ENCODE assay signal across 9 cellular contexts in the genomic region with DNA sequence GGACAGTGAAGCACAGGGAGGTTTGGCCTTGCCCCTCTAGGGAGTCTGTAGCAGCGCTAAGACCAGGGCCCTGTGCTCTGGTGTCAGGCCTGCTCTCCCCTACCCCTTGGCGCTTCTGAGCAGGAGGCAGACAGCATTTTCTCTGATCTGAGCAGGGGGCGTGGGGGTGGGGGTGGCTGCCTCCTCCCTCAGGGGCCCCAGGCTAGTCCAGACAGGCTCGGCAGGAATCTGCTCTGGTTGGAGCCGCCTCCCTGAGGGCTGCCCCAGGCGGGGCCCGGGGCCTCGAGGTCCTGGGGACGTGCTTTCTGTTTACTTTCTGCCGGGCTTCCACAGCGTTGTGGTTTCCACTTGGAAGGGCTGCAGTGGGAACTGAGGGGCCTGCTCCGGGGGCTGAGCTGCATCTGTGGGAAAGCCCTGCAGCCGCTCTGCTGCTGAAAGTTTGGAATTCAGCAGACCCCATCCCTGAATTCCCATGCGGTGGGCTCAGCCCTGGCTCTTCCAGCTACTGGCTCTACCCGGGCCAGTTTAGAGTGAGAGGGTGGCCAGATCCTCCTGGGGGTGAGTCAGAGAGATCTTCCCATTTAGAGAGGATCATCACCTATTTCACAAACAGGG.
A peak's percentile ranks its signal among the peaks of the same experiment; 100 is the strongest.
DNase-seq lines count a peak whose midpoint lies in the region; ATAC-seq and TF ChIP-seq lines count a peak whose summit lies in the region.
"Had no signal": no experiment of that assay in that cellular context is flagged by ENCODE, and none has a peak within 500 bp of the region (broad histone marks: within the 10 kb centered on the region; RNA-seq: fewer than 3 reads in every experiment).

No MANE protein-coding gene starts in this region.

- no peaks in the 10 kb centered on the region for H3K36me3 ChIP-seq in right atrium auricular region

- no peak overlapping the region for H3K4me3 ChIP-seq in right atrium auricular region

- no peak for TF ChIP-seq CTCF in right atrium auricular region (IDR thresholded peaks at IDR 0.05)

- DNase-seq in Right ventricle myocardium inferior (ENCODE audit: missing footprints) (peak; percentile 67), right atrium auricular region (ENCODE audit: low spot score) (no peak), amniotic epithelial cell (ENCODE audit: low read depth) (peak; percentile 71), left colon (no peak)
- DNase-seq in activated CD4-positive, alpha-beta T cell treated with anti-CD3 and anti-CD28 coated beads, Interleukin-2, amount 50 U/mL, for 48 hours: no peak
- DNase-seq: CD8-positive, alpha-beta memory T cell had no signal

- ATAC-seq in Right ventricle myocardium inferior (peak; percentile 48), left colon (peak; percentile 19), GM18909 (IDR thresholded peaks at IDR 0.05; ENCODE audit: poor library complexity, unreplicated experiment) (no peak), HG03095 (IDR thresholded peaks at IDR 0.05; ENCODE audit: unreplicated experiment) (no peak), HG03097 (IDR thresholded peaks at IDR 0.05; ENCODE audit: low FRiP score, unreplicated experiment) (no peak)

- intact Hi-C loops in Right ventricle myocardium inferior (cut with DNase I): no loop called here
- intact Hi-C loops in left colon (cut with DNase I, micrococcal nuclease): no loop called here

- H3K9me3 ChIP-seq in right atrium auricular region: no peaks in the 10 kb centered on the region

- peaks cover 0 to 22% of the 10 kb centered on the region in 2 donors for H3K4me1 ChIP-seq in right atrium auricular region

- peak overlapping the region in 1 of 2 donors; percentile 16 for H3K27ac ChIP-seq in right atrium auricular region

- H3K27me3 ChIP-seq in right atrium auricular region: no peaks in the 10 kb centered on the region

Comparison
In these comparisons a context has a peak if more than half of its experiments do, and no peak if none do; other contexts are left out.
1. DNase-seq: peak in Right ventricle myocardium inferior (single experiment) and amniotic epithelial cell (single experiment); none in right atrium auricular region (single experiment), left colon (0 of 2) and activated CD4-positive, alpha-beta T cell treated with anti-CD3 and anti-CD28 coated beads, Interleukin-2, amount 50 U/mL, for 48 hours (0 of 2).
2. ATAC-seq: peak in Right ventricle myocardium inferior (single experiment) and left colon (single experiment); none in GM18909 (single experiment), HG03095 (single experiment) and HG03097 (single experiment).